Comparison of ENCODE assay signal across 11 cellular contexts in genomic region chr1:225763815-225764548, GRCh38. TPM values are rescaled to one million over a fixed set of nuclear protein-coding genes. Genes with fewer than 3 reads are reported as not detected.
A peak's percentile ranks its signal among the peaks of the same experiment; 100 is the strongest.
DNase-seq lines count a peak whose midpoint lies in the region; ATAC-seq, FAIRE-seq and TF ChIP-seq lines count a peak whose summit lies in the region.
"Had no signal": no experiment of that assay in that cellular context is flagged by ENCODE, and none has a peak within 500 bp of the region (broad histone marks: within the 10 kb centered on the region; RNA-seq: fewer than 3 reads in every experiment).

No MANE protein-coding gene starts in this region.

- H3K27me3 ChIP-seq in GM12878 (replicated peaks in 1 of 2; ENCODE audit: control insufficient read depth in 2 of 2, insufficient read depth in 2 of 2, low read length in 1 of 2) (no peaks in the 10 kb centered on the region), right lobe of liver (no peaks in the 10 kb centered on the region), transverse colon (no peaks in the 10 kb centered on the region)

- no peak for FAIRE-seq in GM12878 (lab: Jason Lieb, UNC)
- FAIRE-seq: A204.1 had no signal

- no peak for TF ChIP-seq CTCF in GM12878 (IDR thresholded peaks at IDR 0.05 in 2 of 3, conservative IDR thresholded peaks at IDR 0.05 in 1 of 3; ENCODE audit: control insufficient read depth in 2 of 3, extremely low read depth in 1 of 3, insufficient read depth in 1 of 3, low read depth in 3 of 3, low read length in 3 of 3)
- no peak for TF ChIP-seq CTCF in right lobe of liver (IDR thresholded peaks at IDR 0.05)
- no peak for TF ChIP-seq CTCF in transverse colon (IDR thresholded peaks at IDR 0.05)

- no peak overlapping the region for H3K9ac ChIP-seq in GM12878 (ENCODE audit: control insufficient read depth, insufficient read depth, low read length)

- SMC1A ChIA-PET in GM12878 (lab: Charles Lee; ENCODE audit: uncharacterized antibody, unreplicated experiment) = interaction anchor here (0.5 to 1.5 kb wide), 6 partner anchors 9 to 117 kb away, joined by 3 to 5 read pairs (median 4); partner anchors contain the start of gene SRP9

- TF ChIP-seq POLR2A in GM12878 (IDR thresholded peaks at IDR 0.05; ENCODE audit: low read depth, low read length) = no peak
- TF ChIP-seq POLR2A in right lobe of liver (IDR thresholded peaks at IDR 0.05) = no peak
- TF ChIP-seq POLR2A in transverse colon (IDR thresholded peaks at IDR 0.05) = no peak

- in situ Hi-C loops in GM12878 (cut with MboI) (no loop called here), transverse colon (cut with MboI; ENCODE audit: low pct_ligation_motif_present in 1 of 4, low pct_unique_long_range_greater_than_20kb in 1 of 4, low sequenced_read_pairs in 3 of 4) (loop anchor here in 1 of 4 donors (25.0 kb wide), 1 partner anchor 277 kb away; no protein-coding TSS in a partner anchor)

- H3K4me3 ChIP-seq in GM12878 (no peak overlapping the region), right lobe of liver (no peak overlapping the region), transverse colon (no peak overlapping the region)

- H3K4me1 ChIP-seq in GM12878 (ENCODE audit: control insufficient read depth, insufficient read depth, low read length) = peaks cover 9% of the 10 kb centered on the region
- H3K4me1 ChIP-seq in right lobe of liver = no peaks in the 10 kb centered on the region
- H3K4me1 ChIP-seq in transverse colon = peaks cover 0 to 40% (median 12%) of the 10 kb centered on the region in 4 donors

- no peaks in the 10 kb centered on the region for H3K9me3 ChIP-seq in GM12878 (replicated peaks; ENCODE audit: control insufficient read depth, insufficient read depth, low read length)
- H3K9me3 ChIP-seq in right lobe of liver = no peaks in the 10 kb centered on the region
- no peaks in the 10 kb centered on the region for H3K9me3 ChIP-seq in transverse colon

- H2AFZ ChIP-seq in GM12878 (ENCODE audit: control insufficient read depth, low read depth, low read length) = no peak overlapping the region

- TF ChIP-seq RAD21 in GM12878 (IDR thresholded peaks at IDR 0.05; ENCODE audit: insufficient read depth, low read depth, low read length) = no peak

- RAD21 ChIA-PET in GM12878 (lab: Charles Lee; ENCODE audit: unreplicated experiment) = interaction anchor here (0.8 to 1.7 kb wide), 3 partner anchors 11 to 146 kb away, joined by 3 to 5 read pairs (median 4); partner anchors contain the start of gene SRP9

- intact Hi-C loops in GM12878 (cut with micrococcal nuclease; ENCODE audit: unreplicated experiment) (loop anchor here (5.0 kb wide), 1 partner anchor 257 kb away; no protein-coding TSS in a partner anchor), right lobe of liver (cut with DNase I) (no loop called here), transverse colon (cut with DNase I; ENCODE audit: low total_unique reads) (no loop called here)

- POLR2A ChIA-PET in GM12878 (lab: Charles Lee) = interaction anchor here (1.7 kb wide), 1 partner anchor 14 kb away, joined by 5 read pairs; the partner anchor contains the start of gene SRP9

- H4K20me1 ChIP-seq in GM12878 (ENCODE audit: control insufficient read depth, insufficient read depth) = no peaks in the 10 kb centered on the region

- ATAC-seq in GM12878 (peak; percentile 59), right lobe of liver (peak; percentile 46 to 51 (median 50))

- TF ChIP-seq EP300 in GM12878 (IDR thresholded peaks at IDR 0.05; ENCODE audit: borderline replicate concordance in 1 of 2, control insufficient read depth in 1 of 2, low read depth in 2 of 2, low read length in 2 of 2) (no peak), transverse colon (IDR thresholded peaks at IDR 0.05; ENCODE audit: low read depth) (no peak)

- no peaks in the 10 kb centered on the region for H3K79me2 ChIP-seq in GM12878 (ENCODE audit: control insufficient read depth, insufficient read depth, low read length)

- H3K27ac ChIP-seq in GM12878 (ENCODE audit: control insufficient read depth, insufficient read depth) (no peak overlapping the region), right lobe of liver (no peak overlapping the region), transverse colon (peak overlapping the region; percentile 15 to 61 (median 58))

- H3K36me3 ChIP-seq in GM12878 (ENCODE audit: control insufficient read depth in 2 of 2, insufficient read depth in 2 of 2, low read length in 1 of 2) (no peaks in the 10 kb centered on the region), right lobe of liver (no peaks in the 10 kb centered on the region), transverse colon (no peaks in the 10 kb centered on the region)

- CTCF ChIA-PET in GM12878 (lab: Yijun Ruan, JAX) = interaction anchor here (1.1 to 8.4 kb wide), 6 partner anchors 9 to 289 kb away, joined by 3 to 57 read pairs (median 4); partner anchors contain the start of gene SRP9

- peak overlapping the region; percentile 41; the same call in 1 of the 2 replicates for H3K4me2 ChIP-seq in GM12878 (ENCODE audit: control insufficient read depth, insufficient read depth)

- no TSS peak for BruUV-seq in GM12878 (replicated peaks; lab: Mats Ljungman, UMichigan)

- DNase-seq in NCI-H2107 treated with DMSO at 0.1 percent for 48 hours (lab: John Stamatoyannopoulos, UW; ENCODE audit: unreplicated experiment) = peak; percentile 14
- no peak for DNase-seq in NCI-H2107 (lab: John Stamatoyannopoulos, UW)
- no peak for DNase-seq in GM12878 (ENCODE audit: low read depth, low spot score)
- DNase-seq in right lobe of liver = peak in 1 of 3 donors; percentile 35
- no peak for DNase-seq in transverse colon
- no peak for DNase-seq in stimulated activated CD4-positive, alpha-beta T cell treated with anti-CD3 and anti-CD28 coated beads, Interleukin-2, amount 100 ng/mL, for 24 hours
- no peak for DNase-seq in amniotic stem cell (lab: John Stamatoyannopoulos, UW)
- no peak for DNase-seq in activated naive CD4-positive, alpha-beta T cell (lab: John Stamatoyannopoulos, UW)
- DNase-seq: central memory CD4-positive, alpha-beta T cell; KBM-7 had no signal

- WGBS in GM12878 (ENCODE audit: insufficient coverage, insufficient replicate concordance, low lambda C conversion rate, missing lambda C conversion rate) = 54% methylated on average over 7 of the region's 7 CpGs
- WGBS in right lobe of liver (ENCODE audit: insufficient coverage, low coverage, low lambda C conversion rate, missing lambda C conversion rate) = 33% methylated on average over 2 of the region's 7 CpGs
- WGBS in transverse colon (ENCODE audit: low coverage in 1 of 2), 2 donors = 34% methylated on average over 7 of the region's 7 CpGs; no CpG with 5 or more reads in 1 of the 2 donors

RNA-seq across cellular contexts. Expression of gene SRP9, which starts 13.6 kb away (rescaled TPM):
- 92.8 and 142 TPM in 2 replicates for total RNA-seq in GM12878 (2013; cell fraction: nucleolus; rRNA removed)
- total RNA-seq in GM12878 (2014; rRNA removed) (250 and 316 TPM in 2 replicates), GM12878 (2014; rRNA removed; fragmentation: Illumina TruSeq; extraction: Trizol) (367 and 372 TPM in 2 replicates), GM12878 (2021) (248 and 256 TPM in 2 replicates), right lobe of liver (100 to 1,000 TPM; 132 to 150 (median 141) TPM), transverse colon (100 to 1,000 TPM in 2 of 4 donors, 10 to 100 TPM in 2; 42.3 to 208 (median 117) TPM)
- 137 TPM for polyA plus RNA-seq in GM12878 (2011; ENCODE audit: low read depth)
- polyA plus RNA-seq in GM12878 (2011; rRNA removed) (639 and 968 TPM in 2 replicates), GM12878 (2014; fragmentation: Illumina TruSeq; extraction: Trizol) (389 and 483 TPM in 2 replicates), GM12878 (2014; fragmentation: Nextera tagmentation; extraction: Ambion mirVana) (1,000 to 10,000 TPM in 1 of 2 experiments, 100 to 1,000 TPM in 1; 912 to 1,200 TPM), GM12878 (2014; rRNA removed) (221 and 283 TPM in 2 replicates), GM12878 (2016; fragmentation: Nextera tagmentation; extraction: Ambion mirVana) (100 to 1,000 TPM; 643 to 700 TPM)
- 187 and 288 TPM in 2 replicates for polyA plus RNA-seq in GM12878 (2011; cell fraction: cytosol; rRNA removed)
- 151 and 163 TPM in 2 replicates for polyA plus RNA-seq in GM12878 (2011; cell fraction: nucleus; rRNA removed)
- 184 and 213 TPM in 2 replicates for polyA plus RNA-seq in GM12878 (2012)
- polyA minus RNA-seq in GM12878 (2011; rRNA and poly(A)+ RNA removed) = 97.0 and 162 TPM in 2 replicates
- polyA minus RNA-seq in GM12878 (2011; cell fraction: cytosol; rRNA and poly(A)+ RNA removed) = 58.9 and 81.8 TPM in 2 replicates
- 20.8 and 23.2 TPM in 2 replicates for polyA minus RNA-seq in GM12878 (2011; cell fraction: nucleus; rRNA and poly(A)+ RNA removed)

RNA-seq across cellular contexts. Expression of gene EPHX1, which starts 45.9 kb away (rescaled TPM):
- 1.2 and 3.3 TPM in 2 replicates for total RNA-seq in GM12878 (2013; cell fraction: nucleolus; rRNA removed)
- total RNA-seq in GM12878 (2014; rRNA removed) (0.73 and 1.0 TPM in 2 replicates), GM12878 (2014; rRNA removed; fragmentation: Illumina TruSeq; extraction: Trizol) (1.0 TPM in 2 replicates), GM12878 (2021) (2.6 and 2.9 TPM in 2 replicates), right lobe of liver (1,000 to 10,000 TPM in 3 of 6 experiments, 100 to 1,000 TPM in 3; 331 to 4,402 (median 1,032) TPM), transverse colon (100 to 1,000 TPM in 1 of 4 donors, 10 to 100 TPM in 3; 56.9 to 114 (median 90.6) TPM)
- polyA plus RNA-seq in GM12878 (2011; ENCODE audit: low read depth) = 1.4 TPM
- polyA plus RNA-seq in GM12878 (2011; rRNA removed) (0.29 and 0.69 TPM in 2 replicates), GM12878 (2014; fragmentation: Illumina TruSeq; extraction: Trizol) (1.4 and 1.6 TPM in 2 replicates), GM12878 (2014; fragmentation: Nextera tagmentation; extraction: Ambion mirVana) (not detected), GM12878 (2014; rRNA removed) (0.33 and 1.6 TPM in 2 replicates), GM12878 (2016; fragmentation: Nextera tagmentation; extraction: Ambion mirVana) (under 1 TPM; 0.64 to 0.83 TPM)
- 0.22 and 0.78 TPM in 2 replicates for polyA plus RNA-seq in GM12878 (2011; cell fraction: cytosol; rRNA removed)
- polyA plus RNA-seq in GM12878 (2011; cell fraction: nucleus; rRNA removed) = 1.1 and 1.2 TPM in 2 replicates
- polyA plus RNA-seq in GM12878 (2012) = 1.5 and 2.8 TPM in 2 replicates
- polyA minus RNA-seq in GM12878 (2011; rRNA and poly(A)+ RNA removed) = 0.62 TPM in 1 of 2 replicates, not detected in the other
- not detected in 2 replicates for polyA minus RNA-seq in GM12878 (2011; cell fraction: cytosol; rRNA and poly(A)+ RNA removed)
- polyA minus RNA-seq in GM12878 (2011; cell fraction: nucleus; rRNA and poly(A)+ RNA removed) = 0.86 and 0.97 TPM in 2 replicates

Comparison
In these comparisons a context has a peak if more than half of its experiments do, and no peak if none do; other contexts are left out.
1. H3K27ac ChIP-seq: peak in transverse colon (4 of 4); none in GM12878 (single experiment) and right lobe of liver (0 of 3).
2. RNA of gene EPHX1, which starts 45.9 kb away (total RNA-seq): 331 to 4,402 TPM in right lobe of liver and 56.9 to 114 TPM in transverse colon; 0.73 to 3.3 TPM in GM12878; every median in the first group is over 10 times any median in the second.